1 cellular context compared by ENCODE assay signal in genomic region chr17:38461683-38462082, GRCh38.
TF ChIP-seq lines count a peak whose summit lies in the region.

No MANE protein-coding gene starts in this region.

TF ChIP-seq in K562, 482 proteins besides CTCF, POLR2A, EP300 and RAD21 (continued from another document):
- TF ChIP-seq CGGBP1 (CRISPR knock-in tag; IDR thresholded peaks at IDR 0.05): no peak
- no peak for TF ChIP-seq ZNF644 (tag; IDR thresholded peaks at IDR 0.05; ENCODE audit: low read depth)
- no peak for TF ChIP-seq ARHGAP35 (IDR thresholded peaks at IDR 0.05; ENCODE audit: partially characterized antibody)
